20 cellular contexts compared by ENCODE assay signal in genomic region chr12:108810636-108811035, GRCh38. TPM values are rescaled to one million over a fixed set of nuclear protein-coding genes. Genes with fewer than 3 reads are reported as not detected.
DNase-seq lines count a peak whose midpoint lies in the region; ATAC-seq, FAIRE-seq and TF ChIP-seq lines count a peak whose summit lies in the region.
"Had no signal": no experiment of that assay in that cellular context is flagged by ENCODE, and none has a peak within 500 bp of the region (broad histone marks: within the 10 kb centered on the region; RNA-seq: fewer than 3 reads in every experiment).

No MANE protein-coding gene starts in this region.

- H3K4me3 Mint-ChIP-seq in activated CD8-positive, alpha-beta memory T cell treated with anti-CD3 and anti-CD28 coated beads, Interleukin-2, amount 10 ng/mL, durations not matched to agents 7 days and 5 days = no peak overlapping the region
- H3K4me3 Mint-ChIP-seq in HFFc6 (no peak overlapping the region), astrocyte (ENCODE audit: unreplicated experiment) (no peak overlapping the region), osteocyte (ENCODE audit: unreplicated experiment) (no peak overlapping the region), progenitor cell of endocrine pancreas (ENCODE audit: low read depth) (no peak overlapping the region)
- H3K4me3 Mint-ChIP-seq: CD8-positive, alpha-beta memory T cell had no signal

- H3K4me1 ChIP-seq in astrocyte (ENCODE audit: insufficient read depth, low read length) = peaks cover 13% of the 10 kb centered on the region

- H3K27ac Mint-ChIP-seq in activated CD8-positive, alpha-beta memory T cell treated with anti-CD3 and anti-CD28 coated beads, Interleukin-2, amount 10 ng/mL, durations not matched to agents 7 days and 5 days = peak overlapping the region; percentile 38
- peak overlapping the region; percentile 50 for H3K27ac Mint-ChIP-seq in HFFc6
- peak overlapping the region; percentile 66 for H3K27ac Mint-ChIP-seq in astrocyte (ENCODE audit: unreplicated experiment)
- H3K27ac Mint-ChIP-seq in osteocyte (ENCODE audit: unreplicated experiment) = peak overlapping the region; percentile 81
- no peak overlapping the region for H3K27ac Mint-ChIP-seq in progenitor cell of endocrine pancreas

- no peaks in the 10 kb centered on the region for H3K27me3 ChIP-seq in astrocyte (ENCODE audit: insufficient read depth, low read length)
- H3K27me3 ChIP-seq: MG63 had no signal

- FAIRE-seq in astrocyte (lab: Jason Lieb, UNC) = no peak
- FAIRE-seq: D721Med, GM12878, GM18507 had no signal

- no peak overlapping the region for H2AFZ ChIP-seq in astrocyte (ENCODE audit: low read depth, low read length)

- ATAC-seq in activated CD8-positive, alpha-beta memory T cell treated with anti-CD3 and anti-CD28 coated beads, Interleukin-2, amount 10 ng/mL, durations not matched to agents 7 days and 5 days = no peak
- ATAC-seq: GM12878, Right ventricle myocardium inferior had no signal

- peaks cover 59% of the 10 kb centered on the region for H3K36me3 ChIP-seq in astrocyte (ENCODE audit: insufficient read depth, low read length)

- H3K27me3 Mint-ChIP-seq in activated CD8-positive, alpha-beta memory T cell treated with anti-CD3 and anti-CD28 coated beads, Interleukin-2, amount 10 ng/mL, durations not matched to agents 7 days and 5 days = no peaks in the 10 kb centered on the region
- H3K27me3 Mint-ChIP-seq in HFFc6 (ENCODE audit: insufficient read depth) (peaks cover 11% of the 10 kb centered on the region), astrocyte (ENCODE audit: low read depth, unreplicated experiment) (no peaks in the 10 kb centered on the region), osteocyte (ENCODE audit: unreplicated experiment) (no peaks in the 10 kb centered on the region), progenitor cell of endocrine pancreas (no peaks in the 10 kb centered on the region)

- H3K4me2 ChIP-seq in astrocyte (ENCODE audit: low read length) = no peak overlapping the region

- no peaks in the 10 kb centered on the region for H3K9me3 Mint-ChIP-seq in activated CD8-positive, alpha-beta memory T cell treated with anti-CD3 and anti-CD28 coated beads, Interleukin-2, amount 10 ng/mL, durations not matched to agents 7 days and 5 days (ENCODE audit: low read depth)
- H3K9me3 Mint-ChIP-seq in HFFc6 = no peaks in the 10 kb centered on the region
- H3K9me3 Mint-ChIP-seq in astrocyte (ENCODE audit: unreplicated experiment) = peaks cover 1% of the 10 kb centered on the region
- H3K9me3 Mint-ChIP-seq in osteocyte (ENCODE audit: unreplicated experiment) = no peaks in the 10 kb centered on the region
- no peaks in the 10 kb centered on the region for H3K9me3 Mint-ChIP-seq in progenitor cell of endocrine pancreas (ENCODE audit: low read depth)
- H3K9me3 Mint-ChIP-seq: CD8-positive, alpha-beta memory T cell had no signal

- DNase-seq in activated CD8-positive, alpha-beta memory T cell treated with anti-CD3 and anti-CD28 coated beads, Interleukin-2, amount 10 ng/mL, durations not matched to agents 7 days and 5 days = no peak
- DNase-seq in activated CD8-positive, alpha-beta memory T cell treated with anti-CD3 and anti-CD28 coated beads for 24 hours = no peak
- DNase-seq in HFFc6 (no peak), astrocyte (ENCODE audit: low read depth) (no peak), osteocyte (ENCODE audit: extremely low spot score, unreplicated experiment) (no peak), NCI-H2227 (lab: John Stamatoyannopoulos, UW; ENCODE audit: unreplicated experiment) (no peak), GM19240 (ENCODE audit: insufficient read length, low spot score) (no peak), progenitor cell of endocrine pancreas (ENCODE audit: low spot score, unreplicated experiment) (no peak)
- DNase-seq: CD8-positive, alpha-beta memory T cell; DMS79 treated with DMSO at 0.1 percent for 48 hours; GOT3; MG63; NCI-H1092 treated with DMSO at 0.1 percent for 48 hours; NCI-H2227 treated with DMSO at 0.1 percent for 48 hours; NCI-H524 had no signal

- H3K4me1 Mint-ChIP-seq in activated CD8-positive, alpha-beta memory T cell treated with anti-CD3 and anti-CD28 coated beads, Interleukin-2, amount 10 ng/mL, durations not matched to agents 7 days and 5 days = peaks cover 10% of the 10 kb centered on the region
- H3K4me1 Mint-ChIP-seq in HFFc6 (ENCODE audit: low read depth) = peaks cover 19% of the 10 kb centered on the region
- peaks cover 19% of the 10 kb centered on the region for H3K4me1 Mint-ChIP-seq in astrocyte (ENCODE audit: low read depth, unreplicated experiment)
- H3K4me1 Mint-ChIP-seq in osteocyte (ENCODE audit: unreplicated experiment) = peaks cover 40% of the 10 kb centered on the region
- no peaks in the 10 kb centered on the region for H3K4me1 Mint-ChIP-seq in progenitor cell of endocrine pancreas (ENCODE audit: low read depth)
- H3K4me1 Mint-ChIP-seq: CD8-positive, alpha-beta memory T cell had no signal

- H3K9ac ChIP-seq in astrocyte (ENCODE audit: low read length) = peak overlapping the region; percentile 30

- peaks cover 45% of the 10 kb centered on the region for H3K36me3 Mint-ChIP-seq in activated CD8-positive, alpha-beta memory T cell treated with anti-CD3 and anti-CD28 coated beads, Interleukin-2, amount 10 ng/mL, durations not matched to agents 7 days and 5 days
- peaks cover 60% of the 10 kb centered on the region for H3K36me3 Mint-ChIP-seq in HFFc6 (ENCODE audit: low read depth)
- H3K36me3 Mint-ChIP-seq in astrocyte (ENCODE audit: low read depth, unreplicated experiment) = peaks cover 25% of the 10 kb centered on the region
- H3K36me3 Mint-ChIP-seq in osteocyte (ENCODE audit: unreplicated experiment) = peaks cover 54% of the 10 kb centered on the region
- H3K36me3 Mint-ChIP-seq in progenitor cell of endocrine pancreas (ENCODE audit: insufficient read depth) = peaks cover 11% of the 10 kb centered on the region

- H3K79me2 ChIP-seq in astrocyte (ENCODE audit: insufficient read depth, low read length) = peaks cover 61% of the 10 kb centered on the region

- H3K27ac ChIP-seq in astrocyte (ENCODE audit: low read depth, low read length) = no peak overlapping the region
- H3K27ac ChIP-seq: 22Rv1 had no signal

- no peak overlapping the region for H3K4me3 ChIP-seq in astrocyte (ENCODE audit: insufficient read depth, low read depth, low read length)
- H3K4me3 ChIP-seq: GM12878, MG63 had no signal

- CTCF ChIA-PET in activated CD8-positive, alpha-beta memory T cell treated with anti-CD3 and anti-CD28 coated beads, Interleukin-2, amount 10 ng/mL, durations not matched to agents 7 days and 5 days (lab: Charles Lee) = no interaction called here

- H4K20me1 ChIP-seq in astrocyte (ENCODE audit: insufficient read depth, low read length) = peaks cover 2% of the 10 kb centered on the region

- no peaks in the 10 kb centered on the region for H3K9me3 ChIP-seq in astrocyte (ENCODE audit: insufficient read depth, low read depth, low read length)
- H3K9me3 ChIP-seq: MG63 had no signal

- TF ChIP-seq CTCF in HFFc6 (IDR thresholded peaks at IDR 0.05) (no peak), astrocyte (IDR thresholded peaks at IDR 0.05; ENCODE audit: insufficient read depth, low read depth, low read length) (no peak), osteocyte (IDR thresholded peaks at IDR 0.05) (no peak), progenitor cell of endocrine pancreas (IDR thresholded peaks at IDR 0.05; ENCODE audit: unreplicated experiment) (no peak)

RNA-seq across cellular contexts. Expression of gene SSH1, which starts 46.7 kb away (rescaled TPM):
- total RNA-seq in activated CD8-positive, alpha-beta memory T cell treated with anti-CD3 and anti-CD28 coated beads, Interleukin-2, amount 10 ng/mL, durations not matched to agents 7 days and 5 days = 10 to 100 TPM; 66.9 to 73.9 TPM
- total RNA-seq in HFFc6 (2021; fragmentation: NEBNext Ultra II Directional; extraction: Animal tissue kit (Norgen Biotek cat#: 25700)) = 10 to 100 TPM; 75.8 to 96.2 (median 79.1) TPM
- total RNA-seq in astrocyte (64.6 and 75.9 TPM in 2 replicates), osteocyte (96.9 and 109 TPM in 2 replicates), progenitor cell of endocrine pancreas (37.2 and 38.8 TPM in 2 replicates)
